In the genomic region with DNA sequence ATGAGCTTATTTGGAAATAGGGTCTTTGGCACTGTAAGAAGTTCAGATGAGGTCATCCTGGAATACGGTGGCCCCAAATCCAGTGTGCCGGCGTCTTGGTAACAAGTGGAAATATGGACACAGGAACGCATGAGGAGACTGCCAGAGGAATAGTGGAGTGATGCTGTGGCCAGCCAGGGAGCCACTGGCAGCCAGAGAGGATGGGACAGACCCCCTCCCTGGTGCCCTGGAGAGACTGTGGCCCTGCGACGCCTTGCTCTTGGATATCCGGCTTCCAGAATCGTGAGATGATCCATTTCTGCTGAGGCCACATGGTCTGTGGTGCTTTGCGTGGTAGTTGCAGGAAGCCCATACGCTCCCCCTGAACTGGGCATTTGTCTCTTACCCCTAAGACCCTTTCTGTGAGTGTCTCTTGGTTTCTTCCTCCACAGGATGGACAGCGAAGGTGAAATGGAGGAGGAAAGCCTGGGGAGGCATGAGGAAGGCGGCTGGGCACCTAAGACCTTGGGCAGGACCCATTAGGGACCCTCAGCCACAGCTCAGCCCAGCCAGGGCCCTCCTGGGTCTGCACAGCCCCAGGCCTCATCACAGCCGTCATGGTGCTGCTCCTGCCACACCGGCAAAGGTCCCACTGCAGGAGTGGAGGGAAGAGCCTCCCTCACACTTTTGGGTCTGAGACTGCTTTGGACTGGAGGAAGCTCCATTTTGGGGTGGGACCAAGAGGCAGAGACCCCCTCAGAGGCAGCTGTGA, we compare ENCODE assay signal across 32 cellular contexts.
"Had no signal": no experiment of that assay in that cellular context is flagged by ENCODE, and none has a peak within 500 bp of the region (broad histone marks: within the 10 kb centered on the region; RNA-seq: fewer than 3 reads in every experiment).

No MANE protein-coding gene starts in this region.

- H3K27me3 ChIP-seq: MG63 had no signal

- FAIRE-seq: RCC 7860 had no signal

- H3K9me3 ChIP-seq: MG63 had no signal

- ATAC-seq: activated T-cell treated with anti-CD3 and anti-CD28 coated beads, Interleukin-2, amount 50 U/mL, for 4 hours had no signal

- H3K36me3 ChIP-seq: cardiac muscle cell, MG63 had no signal

- DNase-seq: activated B cell treated with CpG ODN at 0.5 μM for 24 hours; activated CD4-positive, alpha-beta memory T cell treated with anti-CD3 and anti-CD28 coated beads for 36 hours; activated CD4-positive, alpha-beta T cell treated with anti-CD3 and anti-CD28 coated beads for 4 hours; activated CD4-positive, alpha-beta T cell treated with anti-CD3 and anti-CD28 coated beads, Interleukin-2, amount 50 U/mL, for 1 hour; activated CD4-positive, CD25-positive, alpha-beta regulatory T cell treated with anti-CD3 and anti-CD28 coated beads, Interleukin-2, amount 50 U/mL, for 72 hours; activated CD8-positive, alpha-beta memory T cell treated with anti-CD3 and anti-CD28 coated beads, Interleukin-2, amount 50 U/mL, for 4 hours; activated naive CD4-positive, alpha-beta T cell; activated naive CD4-positive, alpha-beta T cell treated with anti-CD3 and anti-CD28 coated beads, Interleukin-2, amount 50 U/mL, for 16 hours; activated naive CD8-positive, alpha-beta T cell treated with anti-CD3 and anti-CD28 coated beads for 36 hours; activated T-cell treated with anti-CD3 and anti-CD28 coated beads for 4 hours; activated T-cell treated with anti-CD3 and anti-CD28 coated beads, Interleukin-2, amount 50 U/mL, for 4 hours; amniotic stem cell; KG1; MG63; NCI-H1048; NCI-H1105 treated with DMSO at 0.1 percent for 48 hours; NCI-H1436; NCI-H1694 treated with DMSO at 0.1 percent for 48 hours; NCI-H2029; NCI-H345; NCI-H524 treated with DMSO at 0.1 percent for 48 hours; NK-92 treated with Interleukin-12 subunit alpha and Interleukin-12 subunit beta, amount 100 ng/mL, for 24 hours; PC-9; Right ventricle myocardium superior; SW 1271; T-helper 1 cell; T-helper 2 cell; T-helper 9 cell had no signal

- H2AFZ ChIP-seq: PC-9 had no signal

- H3K4me3 ChIP-seq: cardiac muscle cell, MG63, PC-9 had no signal

- H3K4me2 ChIP-seq: PC-9 had no signal

- H3K27ac ChIP-seq: cardiac muscle cell, PC-9, RWPE1, VCaP had no signal
